ENCODE assay signal across 34 cellular contexts in the genomic region with DNA sequence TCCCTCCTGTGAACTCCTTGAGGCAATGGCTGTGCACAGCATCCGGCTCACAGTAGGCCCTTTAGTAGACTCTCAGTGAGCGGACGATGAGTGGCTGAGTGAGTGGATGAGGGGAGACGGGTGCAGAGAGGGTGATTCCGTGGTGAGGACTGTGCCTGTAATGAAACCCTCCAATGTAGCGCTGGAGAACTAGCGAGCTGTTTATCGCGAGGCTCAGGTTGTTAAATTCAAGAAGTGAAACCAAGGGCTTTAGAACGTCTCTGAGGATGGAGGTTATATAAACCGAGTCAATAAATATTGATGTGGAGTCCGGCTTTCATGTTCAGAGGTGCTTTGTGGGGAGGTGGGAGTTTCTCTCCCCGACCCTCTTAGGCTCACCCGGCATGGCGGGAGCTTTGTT. TPM values are rescaled to one million over a fixed set of nuclear protein-coding genes. Genes with fewer than 3 reads are reported as not detected.
"Had no signal": no experiment of that assay in that cellular context is flagged by ENCODE, and none has a peak within 500 bp of the region (broad histone marks: within the 10 kb centered on the region; RNA-seq: fewer than 3 reads in every experiment).

No MANE protein-coding gene starts in this region.

- H3K9me3 ChIP-seq: gastroesophageal sphincter, left ventricle myocardium inferior, psoas muscle, upper lobe of left lung had no signal

- H3K4me1 ChIP-seq: gastroesophageal sphincter, left ventricle myocardium inferior, neural progenitor cell, parathyroid adenoma, psoas muscle, upper lobe of left lung had no signal

- DNase-seq: activated CD4-positive, alpha-beta T cell treated with anti-CD3 and anti-CD28 coated beads for 4 hours; activated CD4-positive, alpha-beta T cell treated with anti-CD3 and anti-CD28 coated beads, Interleukin-2, amount 50 U/mL, for 48 hours; activated CD8-positive, alpha-beta memory T cell treated with anti-CD3 and anti-CD28 coated beads for 24 hours; activated gamma-delta T cell; activated naive CD4-positive, alpha-beta T cell treated with anti-CD3 and anti-CD28 coated beads, Interleukin-2, amount 10 ng/mL, durations not matched to agents 7 days and 5 days; activated naive CD8-positive, alpha-beta T cell treated with anti-CD3 and anti-CD28 coated beads, Interleukin-2, amount 10 ng/mL, durations not matched to agents 7 days and 5 days; amniotic stem cell; brain microvascular endothelial cell; cortex of kidney; effector memory CD8-positive, alpha-beta T cell; islet precursor cell; left ventricle myocardium inferior; mesendoderm; natural killer cell; occipital lobe; psoas muscle; stimulated activated CD4-positive, alpha-beta T cell treated with anti-CD3 and anti-CD28 coated beads, Interleukin-1b, Interleukin-23, amount 100 ng/mL, for 48 hours; stimulated activated CD4-positive, alpha-beta T cell treated with anti-CD3 and anti-CD28 coated beads, Interleukin-4, amount 100 ng/mL, for 4 hours; stimulated activated CD8-positive, alpha-beta memory T cell treated with anti-CD3 and anti-CD28 coated beads, Interleukin-4, amount 100 ng/mL, for 48 hours; stimulated activated naive CD8-positive, alpha-beta T cell treated with anti-CD3 and anti-CD28 coated beads, Interleukin-15, amount 100 ng/mL, for 72 hours; substantia nigra; upper lobe of left lung had no signal

- H3K36me3 ChIP-seq: brain microvascular endothelial cell, gastroesophageal sphincter, left ventricle myocardium inferior, neural progenitor cell, upper lobe of left lung had no signal

- H3K4me3 ChIP-seq: gastroesophageal sphincter, hepatocyte, left ventricle myocardium inferior, lung, neural progenitor cell, psoas muscle, smooth muscle cell, upper lobe of left lung had no signal

- H3K27ac ChIP-seq: brain microvascular endothelial cell, gastroesophageal sphincter, hepatocyte, left ventricle myocardium inferior, neural progenitor cell, parathyroid adenoma, psoas muscle, upper lobe of left lung, VCaP had no signal

- H3K27me3 ChIP-seq: brain microvascular endothelial cell, gastroesophageal sphincter, hepatocyte, neural progenitor cell, upper lobe of left lung had no signal

- ATAC-seq: effector memory CD8-positive, alpha-beta T cell; gastroesophageal sphincter; natural killer cell; psoas muscle; stimulated activated memory B cell treated with anti-CD40 and anti-IgM and Interleukin-4, amounts not matched to agents 10 μg/mL and 1 μg/mL and 100 μg/mL, for 72 hours had no signal

- FAIRE-seq: astrocyte had no signal

RNA-seq across cellular contexts. Expression of a gene that starts 53.2 kb away (rescaled TPM):
- total RNA-seq: activated naive CD8-positive, alpha-beta T cell treated with anti-CD3 and anti-CD28 coated beads, Interleukin-2, amount 10 ng/mL, durations not matched to agents 7 days and 5 days; chondrocyte; fibroblast of lung; mononuclear cell; natural killer cell had no signal
- polyA plus RNA-seq: fibroblast of lung, hepatocyte, smooth muscle cell had no signal
